8 cellular contexts compared by ENCODE assay signal in the genomic region with DNA sequence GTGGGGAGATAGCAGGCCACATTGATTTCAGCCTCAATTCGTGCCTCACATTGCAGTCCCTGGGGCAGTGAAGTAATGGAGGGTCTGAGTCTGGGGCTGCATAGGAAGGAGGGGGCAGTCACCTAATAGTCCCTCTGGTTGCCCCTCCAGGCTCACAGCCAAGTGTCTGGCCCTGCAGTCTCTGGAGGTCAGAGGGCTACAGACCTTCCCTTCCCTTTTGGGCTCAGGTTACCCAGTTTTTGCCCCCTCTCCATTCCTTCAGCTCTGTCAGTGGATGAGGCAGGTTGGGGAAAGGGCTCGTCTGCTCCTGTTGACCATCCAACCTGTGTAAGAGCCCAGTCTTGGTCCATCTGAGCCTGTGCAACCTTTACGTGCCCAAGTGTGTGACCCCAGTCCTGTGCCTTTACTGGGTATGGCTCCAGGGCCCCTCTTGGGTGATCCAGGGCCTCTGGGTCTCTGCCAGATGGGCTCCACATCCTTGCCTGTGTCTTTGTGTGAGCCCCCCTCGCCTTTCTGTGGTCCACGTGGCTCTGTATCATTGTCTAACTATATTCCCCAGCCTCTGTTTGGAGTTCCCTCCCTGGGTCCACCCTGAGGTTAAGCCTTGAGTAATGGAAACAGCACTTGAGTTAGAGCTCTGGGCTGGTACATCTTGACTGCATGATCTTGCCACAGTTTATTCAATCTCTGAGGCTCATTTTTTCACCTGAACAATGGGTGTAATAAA. TPM values are rescaled to one million over a fixed set of nuclear protein-coding genes. Genes with fewer than 3 reads are reported as not detected.
DNase-seq lines count a peak whose midpoint lies in the region; ATAC-seq lines count a peak whose summit lies in the region.

No MANE protein-coding gene starts in this region.

- H3K36me3 ChIP-seq in SJSA1 (peaks cover 25% of the 10 kb centered on the region), skeletal muscle satellite cell (ENCODE audit: insufficient read depth, low read length) (peaks cover 6% of the 10 kb centered on the region)

- ATAC-seq in HG03135 (IDR thresholded peaks at IDR 0.05; ENCODE audit: unreplicated experiment), result no peak
- no peak for ATAC-seq in HG03280 (IDR thresholded peaks at IDR 0.05; ENCODE audit: unreplicated experiment)

- peak overlapping the region; percentile 26; the same call in 1 of the 2 replicates for H3K27ac ChIP-seq in SJSA1

- DNase-seq in HCEC 1CT (peak; percentile 17), SJSA1 (ENCODE audit: low read depth in 1 of 2, low spot score in 2 of 2) (peak in 1 of 2 experiments; percentile 42), cardiac septum (ENCODE audit: low spot score) (peak; percentile 74), glomerular visceral epithelial cell (ENCODE audit: extremely low spot score) (no peak)
- no peak for DNase-seq in activated CD4-positive, CD25-positive, alpha-beta regulatory T cell treated with anti-CD3 and anti-CD28 coated beads, Interleukin-2, amount 50 U/mL, for 72 hours

- H3K4me2 ChIP-seq in skeletal muscle satellite cell (ENCODE audit: low read length), result peak overlapping the region; percentile 98

- H3K4me3 ChIP-seq in SJSA1 (peak overlapping the region; percentile 22; the same call in 1 of the 2 replicates), skeletal muscle satellite cell (ENCODE audit: low read length) (peak overlapping the region; percentile 89)

- H3K9ac ChIP-seq in skeletal muscle satellite cell (ENCODE audit: low read depth, low read length), result peak overlapping the region; percentile 77

- H3K4me1 ChIP-seq in SJSA1 (replicated peaks), result peaks cover 56% of the 10 kb centered on the region
- H3K4me1 ChIP-seq in skeletal muscle satellite cell (ENCODE audit: control insufficient read depth, insufficient read depth, low read length), result peaks cover 67% of the 10 kb centered on the region

- intact Hi-C loops in cardiac septum (cut with DNase I), result loop anchor here (2.0 kb wide), 1 partner anchor 13 kb away; a partner anchor contains a TSS

- no peaks in the 10 kb centered on the region for H3K27me3 ChIP-seq in SJSA1 (replicated peaks)
- H3K27me3 ChIP-seq in skeletal muscle satellite cell (ENCODE audit: control insufficient read depth, insufficient read depth, low read length), result no peaks in the 10 kb centered on the region

- H3K9me3 ChIP-seq in SJSA1 (replicated peaks) (0 out of 2 replicates have a peak, but pooled peaks cover 2% of the 10 kb centered on the region), skeletal muscle satellite cell (replicated peaks; ENCODE audit: low read length) (no peaks in the 10 kb centered on the region)

RNA-seq across cellular contexts. Expression of a gene that starts 13.1 kb away (rescaled TPM):
- 13.0 and 21.5 TPM in 2 replicates for total RNA-seq in SJSA1 (2014; rRNA removed; shearing (Covaris generic))
- total RNA-seq in cardiac septum, result 51.3 TPM
- 18.8 and 21.8 TPM in 2 replicates for total RNA-seq in skeletal muscle satellite cell (2012; rRNA removed)

RNA-seq across cellular contexts. Expression of a gene that starts 19.7 kb away (rescaled TPM):
- 0.55 and 2.5 TPM in 2 replicates for total RNA-seq in SJSA1 (2014; rRNA removed; shearing (Covaris generic))
- 0.16 TPM for total RNA-seq in cardiac septum
- total RNA-seq in skeletal muscle satellite cell (2012; rRNA removed), result 0.66 and 1.3 TPM in 2 replicates

RNA-seq across cellular contexts. Expression of a gene that starts 20.2 kb away (rescaled TPM):
- 17.9 and 23.0 TPM in 2 replicates for total RNA-seq in SJSA1 (2014; rRNA removed; shearing (Covaris generic))
- total RNA-seq in cardiac septum, result 4.0 TPM
- 9.9 and 14.0 TPM in 2 replicates for total RNA-seq in skeletal muscle satellite cell (2012; rRNA removed)

RNA-seq across cellular contexts. Expression of a gene that starts 27.3 kb away (rescaled TPM):
- 11.0 and 32.6 TPM in 2 replicates for total RNA-seq in SJSA1 (2014; rRNA removed; shearing (Covaris generic))
- total RNA-seq in cardiac septum, result 37.4 TPM
- total RNA-seq in skeletal muscle satellite cell (2012; rRNA removed), result 26.6 and 46.1 TPM in 2 replicates

RNA-seq across cellular contexts. Expression of a gene that starts 30.9 kb away (rescaled TPM):
- not detected in 2 replicates for total RNA-seq in SJSA1 (2014; rRNA removed; shearing (Covaris generic))
- 0.24 TPM for total RNA-seq in cardiac septum
- 2.0 TPM in 1 of 2 replicates, not detected in the other for total RNA-seq in skeletal muscle satellite cell (2012; rRNA removed)

Comparison
In these comparisons a context has a peak if more than half of its experiments do, and no peak if none do; other contexts are left out.
1. DNase-seq: peak in HCEC 1CT (single experiment) and cardiac septum (single experiment); none in activated CD4-positive, CD25-positive, alpha-beta regulatory T cell treated with anti-CD3 and anti-CD28 coated beads, Interleukin-2, amount 50 U/mL, for 72 hours (single experiment) and glomerular visceral epithelial cell (single experiment).